Comparison of ENCODE assay signal across 8 cellular contexts in genomic region chr12:109154485-109155438, GRCh38.
DNase-seq lines count a peak whose midpoint lies in the region; ATAC-seq lines count a peak whose summit lies in the region.

No MANE protein-coding gene starts in this region.

- ATAC-seq in GM18909 (IDR thresholded peaks at IDR 0.05; ENCODE audit: poor library complexity, unreplicated experiment) (peak; percentile 92), HG03354 (IDR thresholded peaks at IDR 0.05; ENCODE audit: poor library complexity, severe bottlenecking, unreplicated experiment) (peak; percentile 89), memory B cell (ENCODE audit: low read depth) (peak; percentile 92)
- ATAC-seq in effector memory CD8-positive, alpha-beta T cell (replicated peaks) = peak; percentile 94

- peaks cover 4% of the 10 kb centered on the region for H3K4me1 ChIP-seq in ACC112 (ENCODE audit: control insufficient read depth, insufficient read depth, low read length, unreplicated experiment)

- H3K27me3 ChIP-seq in ACC112 (ENCODE audit: insufficient read depth, low read length) = peaks cover 7% of the 10 kb centered on the region; the same call in 1 of the 2 replicates

- peak overlapping the region; percentile 93 for H3K4me3 ChIP-seq in ACC112 (ENCODE audit: low read depth, low read length)

- peak; percentile 69 for DNase-seq in NCI-H774 (lab: John Stamatoyannopoulos, UW)
- peak; percentile 47 to 56 for DNase-seq in activated CD8-positive, alpha-beta memory T cell treated with anti-CD3 and anti-CD28 coated beads for 4 hours (ENCODE audit: low read depth in 2 of 2)
- DNase-seq in effector memory CD8-positive, alpha-beta T cell = peak; percentile 75 to 77 (median 76)
- peak; percentile 78 to 79 for DNase-seq in memory B cell (ENCODE audit: low spot score in 2 of 2)
- DNase-seq in stimulated activated CD4-positive, alpha-beta T cell treated with anti-CD3 and anti-CD28 coated beads, TNF-alpha, amount 100 ng/mL, for 48 hours (ENCODE audit: low read depth in 3 of 3) = peak; percentile 54 to 81 (median 62)

- no peaks in the 10 kb centered on the region for H3K36me3 ChIP-seq in ACC112 (ENCODE audit: insufficient read depth, low read length)

- peak overlapping the region; percentile 86 to 91 for H3K4me3 Mint-ChIP-seq in effector memory CD8-positive, alpha-beta T cell
- H3K4me3 Mint-ChIP-seq in memory B cell = peak overlapping the region; percentile 93

- no peak overlapping the region for H3K27ac ChIP-seq in ACC112 (ENCODE audit: low read depth, low read length)

- peak overlapping the region; percentile 90 for H2AFZ ChIP-seq in ACC112 (ENCODE audit: low read length, unreplicated experiment)

- H3K4me1 Mint-ChIP-seq in effector memory CD8-positive, alpha-beta T cell (ENCODE audit: low read depth in 2 of 2) = peaks cover 14% of the 10 kb centered on the region in 2 donors
- peaks cover 10% of the 10 kb centered on the region for H3K4me1 Mint-ChIP-seq in memory B cell

- H3K9me3 Mint-ChIP-seq in effector memory CD8-positive, alpha-beta T cell = no peaks in the 10 kb centered on the region
- H3K9me3 Mint-ChIP-seq in memory B cell = no peaks in the 10 kb centered on the region

- H3K36me3 Mint-ChIP-seq in effector memory CD8-positive, alpha-beta T cell (ENCODE audit: insufficient read depth) = peaks cover 11% of the 10 kb centered on the region
- no peaks in the 10 kb centered on the region for H3K36me3 Mint-ChIP-seq in memory B cell

- H3K27me3 Mint-ChIP-seq in effector memory CD8-positive, alpha-beta T cell = peaks cover 0 to 5% of the 10 kb centered on the region in 2 donors
- peaks cover 4% of the 10 kb centered on the region for H3K27me3 Mint-ChIP-seq in memory B cell

- no peaks in the 10 kb centered on the region for H3K79me2 ChIP-seq in ACC112 (ENCODE audit: control insufficient read depth, insufficient read depth, low read length, unreplicated experiment)

- H3K27ac Mint-ChIP-seq in effector memory CD8-positive, alpha-beta T cell = peak overlapping the region; percentile 32 to 84
- H3K27ac Mint-ChIP-seq in memory B cell = peak overlapping the region; percentile 89
